Comparison of ENCODE assay signal across 21 cellular contexts in the genomic region with DNA sequence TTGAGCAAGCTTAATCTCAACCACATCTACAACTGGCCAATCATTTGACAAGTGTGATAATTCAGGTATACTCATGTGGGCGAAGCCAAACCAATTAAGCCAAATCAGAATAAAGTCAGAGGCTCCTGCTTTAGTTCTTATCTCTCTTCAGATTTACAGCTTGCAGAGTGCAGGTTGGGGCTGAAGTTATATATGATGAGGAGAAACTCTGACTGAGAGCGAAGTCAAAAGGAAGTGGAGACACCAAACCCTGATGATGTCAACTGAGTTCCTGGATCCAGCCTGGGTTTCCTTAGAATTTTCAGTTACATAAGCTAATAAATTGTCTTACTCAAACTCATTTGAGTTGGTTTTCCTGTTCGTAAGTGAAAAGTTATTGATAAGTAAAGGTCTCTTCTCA.
DNase-seq lines count a peak whose midpoint lies in the region; ATAC-seq and TF ChIP-seq lines count a peak whose summit lies in the region.
"Had no signal": no experiment of that assay in that cellular context is flagged by ENCODE, and none has a peak within 500 bp of the region (broad histone marks: within the 10 kb centered on the region; RNA-seq: fewer than 3 reads in every experiment).

No MANE protein-coding gene starts in this region.

- H3K36me3 Mint-ChIP-seq in activated CD4-positive, alpha-beta T cell treated with anti-CD3 and anti-CD28 coated beads for 36 hours (ENCODE audit: low read depth) = peaks cover 45% of the 10 kb centered on the region
- peaks cover 61% of the 10 kb centered on the region for H3K36me3 Mint-ChIP-seq in CD4-positive, alpha-beta T cell (ENCODE audit: low read depth)
- H3K36me3 Mint-ChIP-seq in activated CD8-positive, alpha-beta T cell treated with anti-CD3 and anti-CD28 coated beads for 36 hours (ENCODE audit: low read depth) = peaks cover 46% of the 10 kb centered on the region

- no peaks in the 10 kb centered on the region for H3K9me3 ChIP-seq in CD4-positive, alpha-beta T cell (ENCODE audit: control insufficient read depth, low read length)
- H3K9me3 ChIP-seq: HAP-1 had no signal

- intact Hi-C loops in activated CD4-positive, alpha-beta T cell treated with anti-CD3 and anti-CD28 coated beads for 36 hours (cut with DNase I, micrococcal nuclease) = no loop called here
- intact Hi-C loops in CD4-positive, alpha-beta T cell (cut with DNase I, micrococcal nuclease) = no loop called here
- intact Hi-C loops in activated CD8-positive, alpha-beta T cell treated with anti-CD3 and anti-CD28 coated beads for 36 hours (cut with micrococcal nuclease) = no loop called here
- intact Hi-C loops in left colon (cut with DNase I, micrococcal nuclease) = no loop called here

- no peak for DNase-seq in activated CD4-positive, alpha-beta T cell treated with anti-CD3 and anti-CD28 coated beads for 36 hours
- no peak for DNase-seq in activated CD4-positive, alpha-beta T cell treated with anti-CD3 and anti-CD28 coated beads for 48 hours
- DNase-seq in CD4-positive, alpha-beta T cell = no peak
- DNase-seq in activated CD8-positive, alpha-beta T cell treated with anti-CD3 and anti-CD28 coated beads for 36 hours = peak; percentile 22
- no peak for DNase-seq in left colon
- no peak for DNase-seq in stimulated activated CD4-positive, alpha-beta T cell treated with anti-CD3 and anti-CD28 coated beads, Interleukin-1b, Interleukin-23, amount 100 ng/mL, for 48 hours
- DNase-seq in stimulated activated CD4-positive, alpha-beta T cell treated with anti-CD3 and anti-CD28 coated beads, Interleukin-4, amount 100 ng/mL, for 24 hours = no peak
- DNase-seq: 8988T, COR-L47, DMS 273 treated with DMSO at 0.1 percent for 48 hours, GF-D8, GM23248, IMR-90, NCI-H1417, NCI-H187, NCI-H2107, NCI-H510A treated with DMSO at 0.1 percent for 48 hours, NCI-H774 had no signal

- peak; percentile 49 for ATAC-seq in activated CD4-positive, alpha-beta T cell treated with anti-CD3 and anti-CD28 coated beads for 36 hours
- no peak for ATAC-seq in CD4-positive, alpha-beta T cell (ENCODE audit: poor library complexity)
- peak; percentile 76 for ATAC-seq in activated CD8-positive, alpha-beta T cell treated with anti-CD3 and anti-CD28 coated beads for 36 hours
- peak; percentile 68 for ATAC-seq in left colon
- ATAC-seq in HG03139 (IDR thresholded peaks at IDR 0.05; ENCODE audit: unreplicated experiment) = no peak

- H3K27ac ChIP-seq in CD4-positive, alpha-beta T cell (ENCODE audit: low read depth, low read length) = no peak overlapping the region
- H3K27ac ChIP-seq: GM23248 had no signal

- H3K27ac Mint-ChIP-seq in activated CD4-positive, alpha-beta T cell treated with anti-CD3 and anti-CD28 coated beads for 36 hours = peak overlapping the region; percentile 11
- peak overlapping the region; percentile 17 for H3K27ac Mint-ChIP-seq in CD4-positive, alpha-beta T cell
- peak overlapping the region; percentile 84 for H3K27ac Mint-ChIP-seq in activated CD8-positive, alpha-beta T cell treated with anti-CD3 and anti-CD28 coated beads for 36 hours
- H3K27ac Mint-ChIP-seq: CD14-positive monocyte had no signal

- H3K27me3 Mint-ChIP-seq in activated CD4-positive, alpha-beta T cell treated with anti-CD3 and anti-CD28 coated beads for 36 hours = no peaks in the 10 kb centered on the region
- H3K27me3 Mint-ChIP-seq in CD4-positive, alpha-beta T cell = no peaks in the 10 kb centered on the region
- no peaks in the 10 kb centered on the region for H3K27me3 Mint-ChIP-seq in activated CD8-positive, alpha-beta T cell treated with anti-CD3 and anti-CD28 coated beads for 36 hours

- H3K27me3 ChIP-seq in CD4-positive, alpha-beta T cell (ENCODE audit: control insufficient read depth, insufficient read depth, low read length) = no peaks in the 10 kb centered on the region

- no peak overlapping the region for H3K4me3 Mint-ChIP-seq in activated CD4-positive, alpha-beta T cell treated with anti-CD3 and anti-CD28 coated beads for 36 hours
- no peak overlapping the region for H3K4me3 Mint-ChIP-seq in CD4-positive, alpha-beta T cell
- no peak overlapping the region for H3K4me3 Mint-ChIP-seq in activated CD8-positive, alpha-beta T cell treated with anti-CD3 and anti-CD28 coated beads for 36 hours
- H3K4me3 Mint-ChIP-seq: CD14-positive monocyte had no signal

- POLR2A ChIA-PET in activated CD4-positive, alpha-beta T cell treated with anti-CD3 and anti-CD28 coated beads for 36 hours (lab: Charles Lee) = interaction anchor here (1.3 kb wide), 1 partner anchor 10 kb away, joined by 5 read pairs; no protein-coding TSS in a partner anchor
- POLR2A ChIA-PET in CD4-positive, alpha-beta T cell (lab: Charles Lee) = interaction anchor here (1.8 kb wide), 1 partner anchor 10 kb away, joined by 9 read pairs; no protein-coding TSS in a partner anchor
- POLR2A ChIA-PET in activated CD8-positive, alpha-beta T cell treated with anti-CD3 and anti-CD28 coated beads for 36 hours (lab: Charles Lee) = interaction anchor here (1.0 to 1.7 kb wide), 3 partner anchors 8 to 28 kb away, joined by 3 to 6 read pairs (median 3); no protein-coding TSS in a partner anchor

- H3K9me3 Mint-ChIP-seq in activated CD4-positive, alpha-beta T cell treated with anti-CD3 and anti-CD28 coated beads for 36 hours (ENCODE audit: low read depth) = no peaks in the 10 kb centered on the region
- no peaks in the 10 kb centered on the region for H3K9me3 Mint-ChIP-seq in CD4-positive, alpha-beta T cell
- no peaks in the 10 kb centered on the region for H3K9me3 Mint-ChIP-seq in activated CD8-positive, alpha-beta T cell treated with anti-CD3 and anti-CD28 coated beads for 36 hours
- H3K9me3 Mint-ChIP-seq: CD14-positive monocyte had no signal

- CTCF ChIA-PET in activated CD4-positive, alpha-beta T cell treated with anti-CD3 and anti-CD28 coated beads for 36 hours (lab: Charles Lee) = interaction anchor here (0.6 to 1.1 kb wide), 2 partner anchors 19 to 218 kb away, joined by 3 to 4 read pairs; no protein-coding TSS in a partner anchor
- CTCF ChIA-PET in CD4-positive, alpha-beta T cell (lab: Charles Lee) = interaction anchor here (0.9 to 1.3 kb wide), 5 partner anchors 8 to 49 kb away, joined by 3 to 4 read pairs (median 3); no protein-coding TSS in a partner anchor
- CTCF ChIA-PET in activated CD8-positive, alpha-beta T cell treated with anti-CD3 and anti-CD28 coated beads for 36 hours (lab: Charles Lee) = interaction anchor here (0.7 to 1.6 kb wide), 6 partner anchors 9 to 105 kb away, joined by 3 to 5 read pairs (median 3); no protein-coding TSS in a partner anchor

- no peak for TF ChIP-seq CTCF in CD4-positive, alpha-beta T cell (IDR thresholded peaks at IDR 0.05)
- no peak for TF ChIP-seq CTCF in activated CD8-positive, alpha-beta T cell treated with anti-CD3 and anti-CD28 coated beads for 36 hours (IDR thresholded peaks at IDR 0.05)

- H3K4me1 Mint-ChIP-seq in activated CD4-positive, alpha-beta T cell treated with anti-CD3 and anti-CD28 coated beads for 36 hours = peaks cover 59% of the 10 kb centered on the region
- peaks cover 52% of the 10 kb centered on the region for H3K4me1 Mint-ChIP-seq in CD4-positive, alpha-beta T cell (ENCODE audit: low read depth)
- peaks cover 66% of the 10 kb centered on the region for H3K4me1 Mint-ChIP-seq in activated CD8-positive, alpha-beta T cell treated with anti-CD3 and anti-CD28 coated beads for 36 hours (ENCODE audit: low read depth)

Comparison
In these comparisons a context has a peak if more than half of its experiments do, and no peak if none do; other contexts are left out.
1. ATAC-seq: peak in activated CD4-positive, alpha-beta T cell treated with anti-CD3 and anti-CD28 coated beads for 36 hours (single experiment), activated CD8-positive, alpha-beta T cell treated with anti-CD3 and anti-CD28 coated beads for 36 hours (single experiment) and left colon (single experiment); none in CD4-positive, alpha-beta T cell (single experiment) and HG03139 (single experiment).
2. H3K27ac Mint-ChIP-seq: peak in every context shown above with its lines; median percentile 84 in activated CD8-positive, alpha-beta T cell treated with anti-CD3 and anti-CD28 coated beads for 36 hours; 17 in CD4-positive, alpha-beta T cell; 11 in activated CD4-positive, alpha-beta T cell treated with anti-CD3 and anti-CD28 coated beads for 36 hours.